In genomic region chr7:47069385-47070076, GRCh38 we compare ENCODE assay signal across 25 cellular contexts.
"Had no signal": no experiment of that assay in that cellular context is flagged by ENCODE, and none has a peak within 500 bp of the region (broad histone marks: within the 10 kb centered on the region; RNA-seq: fewer than 3 reads in every experiment).

No MANE protein-coding gene starts in this region.

- H3K4me1 ChIP-seq: right lobe of liver, testis had no signal

- H3K27me3 ChIP-seq: body of pancreas, neutrophil, pancreas, right lobe of liver, testis, upper lobe of left lung had no signal

- H3K9me3 ChIP-seq: neutrophil, pancreas, right lobe of liver, testis, upper lobe of left lung had no signal

- H3K27ac Mint-ChIP-seq: activated CD8-positive, alpha-beta T cell treated with anti-CD3 and anti-CD28 coated beads, Interleukin-2, amount 10 ng/mL, durations not matched to agents 7 days and 5 days; activated naive CD8-positive, alpha-beta T cell treated with anti-CD3 and anti-CD28 coated beads for 36 hours; activated T-helper 17 cell treated with anti-CD3 and anti-CD28 coated beads, Interleukin-2, amount 50 U/mL, for 72 hours; memory B cell; nephron had no signal

- H3K36me3 ChIP-seq: neutrophil, pancreas, right lobe of liver, upper lobe of left lung had no signal

- ATAC-seq: activated CD8-positive, alpha-beta T cell treated with anti-CD3 and anti-CD28 coated beads, Interleukin-2, amount 10 ng/mL, durations not matched to agents 7 days and 5 days; activated T-helper 17 cell treated with anti-CD3 and anti-CD28 coated beads, Interleukin-2, amount 50 U/mL, for 72 hours; body of pancreas; esophagus mucosa; pancreas had no signal

- H3K27ac ChIP-seq: body of pancreas, neutrophil, pancreas, testis, upper lobe of left lung had no signal

- H3K4me3 ChIP-seq: body of pancreas, pancreas, right lobe of liver, smooth muscle cell, testis, upper lobe of left lung had no signal

- DNase-seq: activated CD4-positive, alpha-beta T cell treated with anti-CD3 and anti-CD28 coated beads for 1 hour; activated CD4-positive, alpha-beta T cell treated with anti-CD3 and anti-CD28 coated beads, Interleukin-2, amount 50 U/mL, for 1 hour; activated CD8-positive, alpha-beta T cell treated with anti-CD3 and anti-CD28 coated beads, Interleukin-2, amount 10 ng/mL, durations not matched to agents 7 days and 5 days; activated naive CD4-positive, alpha-beta T cell; activated naive CD8-positive, alpha-beta T cell treated with anti-CD3 and anti-CD28 coated beads for 36 hours; activated T-cell treated with anti-CD3 and anti-CD28 coated beads, Interleukin-2, amount 50 U/mL, for 1 hour; body of pancreas; caudate nucleus; effector memory CD4-positive, alpha-beta T cell; glutamatergic neuron; hippocampal formation; kidney glomerular epithelial cell; pancreas; right lobe of liver; stimulated activated CD4-positive, alpha-beta T cell treated with anti-CD3 and anti-CD28 coated beads, Interleukin-15, amount 100 ng/mL, for 24 hours; stimulated activated naive CD4-positive, alpha-beta T cell; T-helper 9 cell; testis; upper lobe of left lung had no signal

- H3K9me3 Mint-ChIP-seq: activated naive CD8-positive, alpha-beta T cell treated with anti-CD3 and anti-CD28 coated beads for 36 hours; activated T-helper 17 cell treated with anti-CD3 and anti-CD28 coated beads, Interleukin-2, amount 50 U/mL, for 72 hours had no signal

- H3K4me1 Mint-ChIP-seq: activated naive CD8-positive, alpha-beta T cell treated with anti-CD3 and anti-CD28 coated beads for 36 hours; activated T-helper 17 cell treated with anti-CD3 and anti-CD28 coated beads, Interleukin-2, amount 50 U/mL, for 72 hours had no signal

- H3K4me2 ChIP-seq: smooth muscle cell had no signal

- H3K4me3 Mint-ChIP-seq: activated CD8-positive, alpha-beta T cell treated with anti-CD3 and anti-CD28 coated beads, Interleukin-2, amount 10 ng/mL, durations not matched to agents 7 days and 5 days; activated naive CD8-positive, alpha-beta T cell treated with anti-CD3 and anti-CD28 coated beads for 36 hours; activated T-helper 17 cell treated with anti-CD3 and anti-CD28 coated beads, Interleukin-2, amount 50 U/mL, for 72 hours; memory B cell; nephron had no signal

- H3K36me3 Mint-ChIP-seq: activated naive CD8-positive, alpha-beta T cell treated with anti-CD3 and anti-CD28 coated beads for 36 hours; memory B cell had no signal

- H3K27me3 Mint-ChIP-seq: activated T-helper 17 cell treated with anti-CD3 and anti-CD28 coated beads, Interleukin-2, amount 50 U/mL, for 72 hours had no signal
